In genomic region chr4:55791666-55792065, GRCh38 we compare ENCODE assay signal across 24 cellular contexts. TPM values are rescaled to one million over a fixed set of nuclear protein-coding genes. Genes with fewer than 3 reads are reported as not detected.
DNase-seq lines count a peak whose midpoint lies in the region; ATAC-seq and TF ChIP-seq lines count a peak whose summit lies in the region.
"Had no signal": no experiment of that assay in that cellular context is flagged by ENCODE, and none has a peak within 500 bp of the region (broad histone marks: within the 10 kb centered on the region; RNA-seq: fewer than 3 reads in every experiment).

No MANE protein-coding gene starts in this region.

- H3K4me1 ChIP-seq in HCT116 (ENCODE audit: control insufficient read depth in 1 of 2, insufficient read depth in 2 of 2, low read length in 2 of 2): peaks cover 0 to 8% of the 10 kb centered on the region in 2 experiments; a peak in 2 of 4 replicates
- H3K4me1 ChIP-seq in PC-9 (replicated peaks; ENCODE audit: insufficient read depth): 0 out of 2 replicates have a peak, but pooled peaks cover 5% of the 10 kb centered on the region
- H3K4me1 ChIP-seq in heart right ventricle: peaks cover 0 to 7% (median 0%) of the 10 kb centered on the region in 9 donors
- H3K4me1 ChIP-seq: Peyer's patch had no signal

- TF ChIP-seq RAD21 in HCT116 (IDR thresholded peaks at IDR 0.05; ENCODE audit: low read depth): no peak

- no TSS peak for BruUV-seq in HCT116 (replicated peaks; lab: Mats Ljungman, UMichigan)
- BruUV-seq in PC-9 (replicated peaks; lab: Mats Ljungman, UMichigan): no TSS peak

- RAD21 ChIA-PET in HCT116 (lab: Charles Lee; ENCODE audit: low non-redundant PET in 1 of 2, low total read pairs in 2 of 2, uncharacterized antibody in 2 of 2, unreplicated experiment in 2 of 2): no interaction called here

- DNase-seq in HCT116 (ENCODE audit: low read depth, low spot score): no peak
- DNase-seq in PC-9: peak; percentile 12 to 59
- peak; percentile 27 for DNase-seq in fibroblast of pulmonary artery (ENCODE audit: low read depth)
- no peak for DNase-seq in progenitor cell of endocrine pancreas (ENCODE audit: low spot score, unreplicated experiment)
- no peak for DNase-seq in heart right ventricle
- no peak for DNase-seq in middle frontal gyrus (ENCODE audit: extremely low spot score, low spot score)
- DNase-seq in activated T-helper 1 cell treated with anti-CD3 and anti-CD28 coated beads, Interleukin-12 subunit alpha, Interleukin-12 subunit beta, Interleukin-2, Interleukin-4 antibody, amounts not matched to agents 30 ng/mL and 10 ng/mL and 1 ng/mL, durations not matched to agents 14 hours and 24 hours and 36 hours (ENCODE audit: low spot score): no peak
- DNase-seq: activated CD8-positive, alpha-beta T cell treated with anti-CD3 and anti-CD28 coated beads, Interleukin-2, amount 10 ng/mL, durations not matched to agents 7 days and 5 days; activated naive CD4-positive, alpha-beta T cell treated with anti-CD3 and anti-CD28 coated beads, Interleukin-2, amount 10 ng/mL, durations not matched to agents 7 days and 5 days; activated T-cell treated with anti-CD3 and anti-CD28 coated beads, Interleukin-2, amount 50 U/mL, for 24 hours; anterior cingulate cortex; CD8-positive, alpha-beta memory T cell; cerebellar nuclear complex; DMS79 treated with DMSO at 0.1 percent for 48 hours; effector CD4-positive, alpha-beta T cell; esophagus squamous epithelium; KBM-7; NCI-H187; Peyer's patch; stimulated activated CD4-positive, alpha-beta T cell treated with anti-CD3 and anti-CD28 coated beads, Interleukin-4, amount 100 ng/mL, for 4 hours; stomach; T1000; trophoblast cell had no signal

- no peaks in the 10 kb centered on the region for H3K9me3 ChIP-seq in HCT116 (ENCODE audit: control insufficient read depth in 1 of 2, insufficient read depth in 1 of 2, low read depth in 1 of 2, low read length in 2 of 2)
- H3K9me3 ChIP-seq in PC-9 (ENCODE audit: insufficient read depth, low read depth): no peaks in the 10 kb centered on the region
- H3K9me3 ChIP-seq in heart right ventricle: no peaks in the 10 kb centered on the region
- H3K9me3 ChIP-seq: esophagus squamous epithelium, Peyer's patch had no signal

- H4K20me1 ChIP-seq in HCT116 (ENCODE audit: insufficient read depth): no peaks in the 10 kb centered on the region
- no peaks in the 10 kb centered on the region for H4K20me1 ChIP-seq in PC-9 (ENCODE audit: insufficient read depth)

- H3K27ac ChIP-seq in HCT116 (ENCODE audit: low read depth, low read length) (no peak overlapping the region), PC-9 (no peak overlapping the region), heart right ventricle (no peak overlapping the region)
- H3K27ac ChIP-seq: esophagus squamous epithelium, Peyer's patch, stomach had no signal

- WGBS in heart right ventricle, 2 donors: 65 to 79% methylated on average over 2 of the region's 2 CpGs

- CTCF ChIA-PET in HCT116 (lab: Charles Lee) (no interaction called here), PC-9 (lab: Charles Lee) (no interaction called here)

- peak overlapping the region; percentile 23 for H3K27ac Mint-ChIP-seq in progenitor cell of endocrine pancreas
- no peak overlapping the region for H3K27ac Mint-ChIP-seq in activated T-helper 1 cell treated with anti-CD3 and anti-CD28 coated beads, Interleukin-12 subunit alpha, Interleukin-12 subunit beta, Interleukin-2, Interleukin-4 antibody, amounts not matched to agents 30 ng/mL and 10 ng/mL and 1 ng/mL, durations not matched to agents 14 hours and 24 hours and 36 hours
- H3K27ac Mint-ChIP-seq: activated CD8-positive, alpha-beta T cell treated with anti-CD3 and anti-CD28 coated beads, Interleukin-2, amount 10 ng/mL, durations not matched to agents 7 days and 5 days; activated naive CD4-positive, alpha-beta T cell treated with anti-CD3 and anti-CD28 coated beads, Interleukin-2, amount 10 ng/mL, durations not matched to agents 7 days and 5 days; activated T-cell treated with anti-CD3 and anti-CD28 coated beads, Interleukin-2, amount 50 U/mL, for 24 hours had no signal

- no peaks in the 10 kb centered on the region for H3K36me3 Mint-ChIP-seq in progenitor cell of endocrine pancreas (ENCODE audit: insufficient read depth)
- H3K36me3 Mint-ChIP-seq in activated T-helper 1 cell treated with anti-CD3 and anti-CD28 coated beads, Interleukin-12 subunit alpha, Interleukin-12 subunit beta, Interleukin-2, Interleukin-4 antibody, amounts not matched to agents 30 ng/mL and 10 ng/mL and 1 ng/mL, durations not matched to agents 14 hours and 24 hours and 36 hours (ENCODE audit: low read depth): no peaks in the 10 kb centered on the region
- H3K36me3 Mint-ChIP-seq: activated naive CD4-positive, alpha-beta T cell treated with anti-CD3 and anti-CD28 coated beads, Interleukin-2, amount 10 ng/mL, durations not matched to agents 7 days and 5 days had no signal

- H3K4me3 Mint-ChIP-seq in progenitor cell of endocrine pancreas (ENCODE audit: low read depth): no peak overlapping the region
- H3K4me3 Mint-ChIP-seq in activated T-helper 1 cell treated with anti-CD3 and anti-CD28 coated beads, Interleukin-12 subunit alpha, Interleukin-12 subunit beta, Interleukin-2, Interleukin-4 antibody, amounts not matched to agents 30 ng/mL and 10 ng/mL and 1 ng/mL, durations not matched to agents 14 hours and 24 hours and 36 hours: no peak overlapping the region
- H3K4me3 Mint-ChIP-seq: activated CD8-positive, alpha-beta T cell treated with anti-CD3 and anti-CD28 coated beads, Interleukin-2, amount 10 ng/mL, durations not matched to agents 7 days and 5 days; activated naive CD4-positive, alpha-beta T cell treated with anti-CD3 and anti-CD28 coated beads, Interleukin-2, amount 10 ng/mL, durations not matched to agents 7 days and 5 days; activated T-cell treated with anti-CD3 and anti-CD28 coated beads, Interleukin-2, amount 50 U/mL, for 24 hours; CD8-positive, alpha-beta memory T cell had no signal

- H3K4me2 ChIP-seq in HCT116 (ENCODE audit: low read length) (peak overlapping the region; percentile 24; the same call in 1 of the 2 replicates), PC-9 (no peak overlapping the region; the same call in 1 of the 2 replicates)

- POLR2A ChIA-PET in HCT116 (lab: Charles Lee) (no interaction called here), PC-9 (lab: Charles Lee; ENCODE audit: unreplicated experiment) (no interaction called here)

- no peak overlapping the region for H3K9ac ChIP-seq in HCT116 (ENCODE audit: low read length)

- peak; percentile 49; the same call in 1 of the 2 replicates for ATAC-seq in HCT116
- no peak for ATAC-seq in heart right ventricle
- ATAC-seq: activated CD8-positive, alpha-beta T cell treated with anti-CD3 and anti-CD28 coated beads, Interleukin-2, amount 10 ng/mL, durations not matched to agents 7 days and 5 days had no signal

- no peaks in the 10 kb centered on the region for H3K27me3 Mint-ChIP-seq in progenitor cell of endocrine pancreas
- H3K27me3 Mint-ChIP-seq in activated T-helper 1 cell treated with anti-CD3 and anti-CD28 coated beads, Interleukin-12 subunit alpha, Interleukin-12 subunit beta, Interleukin-2, Interleukin-4 antibody, amounts not matched to agents 30 ng/mL and 10 ng/mL and 1 ng/mL, durations not matched to agents 14 hours and 24 hours and 36 hours (ENCODE audit: insufficient read depth): peaks cover 31% of the 10 kb centered on the region

- no peaks in the 10 kb centered on the region; the same call in 1 of the 2 replicates for H3K9me2 ChIP-seq in HCT116 (ENCODE audit: insufficient read depth)
- no peaks in the 10 kb centered on the region for H3K9me2 ChIP-seq in PC-9 (ENCODE audit: insufficient read depth)

- H3K27me3 ChIP-seq in HCT116 (ENCODE audit: insufficient read depth, low read length) (no peaks in the 10 kb centered on the region), PC-9 (ENCODE audit: insufficient read depth, low read depth) (no peaks in the 10 kb centered on the region), heart right ventricle (peaks cover 0 to 78% (median 58%) of the 10 kb centered on the region in 7 donors)

- H3F3A ChIP-seq in PC-9 (ENCODE audit: insufficient read depth, low read depth): no peaks in the 10 kb centered on the region

- no peaks in the 10 kb centered on the region for H3K9me3 Mint-ChIP-seq in progenitor cell of endocrine pancreas (ENCODE audit: low read depth)
- H3K9me3 Mint-ChIP-seq in activated T-helper 1 cell treated with anti-CD3 and anti-CD28 coated beads, Interleukin-12 subunit alpha, Interleukin-12 subunit beta, Interleukin-2, Interleukin-4 antibody, amounts not matched to agents 30 ng/mL and 10 ng/mL and 1 ng/mL, durations not matched to agents 14 hours and 24 hours and 36 hours: no peaks in the 10 kb centered on the region
- H3K9me3 Mint-ChIP-seq: activated naive CD4-positive, alpha-beta T cell treated with anti-CD3 and anti-CD28 coated beads, Interleukin-2, amount 10 ng/mL, durations not matched to agents 7 days and 5 days; activated T-cell treated with anti-CD3 and anti-CD28 coated beads, Interleukin-2, amount 50 U/mL, for 24 hours; CD8-positive, alpha-beta memory T cell had no signal

- no peak for TF ChIP-seq POLR2A in HCT116 (IDR thresholded peaks at IDR 0.05; ENCODE audit: borderline replicate concordance, extremely low read depth, insufficient read depth, insufficient read length)

- H3K4me1 Mint-ChIP-seq in progenitor cell of endocrine pancreas (ENCODE audit: low read depth): peaks cover 10% of the 10 kb centered on the region
- H3K4me1 Mint-ChIP-seq in activated T-helper 1 cell treated with anti-CD3 and anti-CD28 coated beads, Interleukin-12 subunit alpha, Interleukin-12 subunit beta, Interleukin-2, Interleukin-4 antibody, amounts not matched to agents 30 ng/mL and 10 ng/mL and 1 ng/mL, durations not matched to agents 14 hours and 24 hours and 36 hours (ENCODE audit: low read depth): no peaks in the 10 kb centered on the region
- H3K4me1 Mint-ChIP-seq: activated naive CD4-positive, alpha-beta T cell treated with anti-CD3 and anti-CD28 coated beads, Interleukin-2, amount 10 ng/mL, durations not matched to agents 7 days and 5 days had no signal

- TF ChIP-seq CTCF in HCT116 (IDR thresholded peaks at IDR 0.05 in 2 of 3, conservative IDR thresholded peaks at IDR 0.05 in 1 of 3; ENCODE audit: borderline replicate concordance in 1 of 3, insufficient read depth in 1 of 3, low read depth in 2 of 3, low read length in 2 of 3): no peak
- TF ChIP-seq CTCF in PC-9 (conservative IDR thresholded peaks at IDR 0.05): no peak
- TF ChIP-seq CTCF in fibroblast of pulmonary artery (IDR thresholded peaks at IDR 0.05; ENCODE audit: low read length, missing control alignments): no peak
- no peak for TF ChIP-seq CTCF in progenitor cell of endocrine pancreas (IDR thresholded peaks at IDR 0.05; ENCODE audit: unreplicated experiment)
- TF ChIP-seq CTCF in heart right ventricle (IDR thresholded peaks at IDR 0.05): no peak

- H2AFZ ChIP-seq in HCT116 (ENCODE audit: low read depth, low read length, poor library complexity, severe bottlenecking) (peak overlapping the region; percentile 36), PC-9 (no peak overlapping the region)

- H3K36me3 ChIP-seq in HCT116 (ENCODE audit: control insufficient read depth in 1 of 2, insufficient read depth in 2 of 2, low read length in 2 of 2) (no peaks in the 10 kb centered on the region), PC-9 (ENCODE audit: low read depth) (no peaks in the 10 kb centered on the region), heart right ventricle (no peaks in the 10 kb centered on the region)
- H3K36me3 ChIP-seq: esophagus squamous epithelium, Peyer's patch, stomach had no signal

- H3K79me2 ChIP-seq in HCT116 (ENCODE audit: insufficient read depth, low read length) (no peaks in the 10 kb centered on the region), PC-9 (ENCODE audit: low read depth) (no peaks in the 10 kb centered on the region)

- intact Hi-C loops in HCT116 (cut with micrococcal nuclease): no loop called here
- intact Hi-C loops in PC-9 (cut with micrococcal nuclease; ENCODE audit: unreplicated experiment): no loop called here
- intact Hi-C loops in heart right ventricle (cut with DNase I): loop anchor here in 1 of 10 donors (2.0 kb wide), 1 partner anchor 23 kb away; no protein-coding TSS in a partner anchor
- intact Hi-C loops in activated T-helper 1 cell treated with anti-CD3 and anti-CD28 coated beads, Interleukin-12 subunit alpha, Interleukin-12 subunit beta, Interleukin-2, Interleukin-4 antibody, amounts not matched to agents 30 ng/mL and 10 ng/mL and 1 ng/mL, durations not matched to agents 14 hours and 24 hours and 36 hours (cut with micrococcal nuclease): no loop called here

- no peak overlapping the region for H3K4me3 ChIP-seq in HCT116 (replicated peaks in 1 of 2; ENCODE audit: low read depth in 1 of 2, low read length in 2 of 2)
- H3K4me3 ChIP-seq in PC-9: no peak overlapping the region
- H3K4me3 ChIP-seq in fibroblast of pulmonary artery (replicated peaks; ENCODE audit: low read depth, low read length): no peak overlapping the region
- no peak overlapping the region for H3K4me3 ChIP-seq in heart right ventricle
- H3K4me3 ChIP-seq: esophagus squamous epithelium, Peyer's patch, stomach had no signal

RNA-seq across cellular contexts. Expression of gene EXOC1L, which starts 27.9 kb away (rescaled TPM):
- not detected for total RNA-seq in HCT116 (2021; ENCODE audit: unreplicated experiment)
- polyA plus RNA-seq in HCT116 (2012): not detected in 2 replicates
- total RNA-seq in PC-9 (2021): not detected in 2 replicates
- not detected in 2 replicates for total RNA-seq in progenitor cell of endocrine pancreas
- total RNA-seq in heart right ventricle: not detected
- polyA plus RNA-seq in heart right ventricle: under 1 TPM in 1 of 2 donors, not detected in 1; 0.12 TPM
- total RNA-seq in activated T-helper 1 cell treated with anti-CD3 and anti-CD28 coated beads, Interleukin-12 subunit alpha, Interleukin-12 subunit beta, Interleukin-2, Interleukin-4 antibody, amounts not matched to agents 30 ng/mL and 10 ng/mL and 1 ng/mL, durations not matched to agents 14 hours and 24 hours and 36 hours: not detected in 2 replicates
- total RNA-seq: activated CD8-positive, alpha-beta T cell treated with anti-CD3 and anti-CD28 coated beads, Interleukin-2, amount 10 ng/mL, durations not matched to agents 7 days and 5 days; CD8-positive, alpha-beta memory T cell; esophagus squamous epithelium; liver; Peyer's patch had no signal
- polyA plus RNA-seq: CD8-positive, alpha-beta memory T cell; liver; stomach had no signal

Comparison
In these comparisons a context has a peak if more than half of its experiments do, and no peak if none do; other contexts are left out.
1. DNase-seq: peak in PC-9 (2 of 2) and fibroblast of pulmonary artery (single experiment); none in HCT116 (single experiment), progenitor cell of endocrine pancreas (single experiment), heart right ventricle (0 of 2), middle frontal gyrus (single experiment) and activated T-helper 1 cell treated with anti-CD3 and anti-CD28 coated beads, Interleukin-12 subunit alpha, Interleukin-12 subunit beta, Interleukin-2, Interleukin-4 antibody, amounts not matched to agents 30 ng/mL and 10 ng/mL and 1 ng/mL, durations not matched to agents 14 hours and 24 hours and 36 hours (single experiment).